Comparison of ENCODE assay signal across 18 cellular contexts in the genomic region with DNA sequence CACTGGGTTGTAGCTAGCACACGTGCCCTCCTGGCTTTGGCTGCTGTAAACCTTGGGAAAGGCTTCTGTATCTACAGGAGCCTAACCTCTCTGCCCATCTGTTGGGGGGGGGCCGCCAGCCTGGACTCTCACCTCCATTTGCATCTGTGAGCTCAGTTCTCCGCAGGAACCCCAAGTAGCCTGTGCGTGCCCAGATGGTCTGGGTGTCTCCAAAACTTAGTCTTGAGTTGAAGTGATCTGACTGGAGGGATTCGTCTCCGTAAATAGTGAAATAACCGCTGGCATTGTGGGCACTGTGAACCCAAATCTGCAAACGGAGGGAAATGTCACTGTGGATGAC.
DNase-seq lines count a peak whose midpoint lies in the region; ATAC-seq, FAIRE-seq and TF ChIP-seq lines count a peak whose summit lies in the region.
"Had no signal": no experiment of that assay in that cellular context is flagged by ENCODE, and none has a peak within 500 bp of the region (broad histone marks: within the 10 kb centered on the region; RNA-seq: fewer than 3 reads in every experiment).

No MANE protein-coding gene starts in this region.

- no peaks in the 10 kb centered on the region for H3K27me3 ChIP-seq in IMR-90 (ENCODE audit: control insufficient read depth, insufficient read depth, low read length)
- H3K27me3 ChIP-seq in GM12878 (replicated peaks in 1 of 2; ENCODE audit: control insufficient read depth in 2 of 2, insufficient read depth in 2 of 2, low read length in 1 of 2), result no peaks in the 10 kb centered on the region
- H3K27me3 ChIP-seq in naive thymus-derived CD4-positive, alpha-beta T cell (ENCODE audit: control insufficient read depth in 2 of 2, insufficient read depth in 2 of 2, low read length in 2 of 2), result no peaks in the 10 kb centered on the region

- H3K4me1 Mint-ChIP-seq in stimulated activated memory B cell treated with anti-CD40 and anti-IgM and Interleukin-4, amounts not matched to agents 10 μg/mL and 1 μg/mL and 100 μg/mL, for 72 hours, result peaks cover 28% of the 10 kb centered on the region
- H3K4me1 Mint-ChIP-seq in naive thymus-derived CD4-positive, alpha-beta T cell, result peaks cover 0 to 14% (median 0%) of the 10 kb centered on the region in 7 donors

- H2AK9ac ChIP-seq in IMR-90 (replicated peaks; ENCODE audit: low read depth, low read length, poor library complexity), result no peak overlapping the region

- H3K4me3 Mint-ChIP-seq in stimulated activated memory B cell treated with anti-CD40 and anti-IgM and Interleukin-4, amounts not matched to agents 10 μg/mL and 1 μg/mL and 100 μg/mL, for 72 hours, result no peak overlapping the region
- H3K4me3 Mint-ChIP-seq in naive thymus-derived CD4-positive, alpha-beta T cell, result no peak overlapping the region
- H3K4me3 Mint-ChIP-seq: CD14-positive monocyte, HFFc6 had no signal

- POLR2A ChIA-PET in IMR-90 (lab: Charles Lee; ENCODE audit: unreplicated experiment), result no interaction called here
- POLR2A ChIA-PET in GM12878 (lab: Charles Lee), result no interaction called here
- POLR2A ChIA-PET in naive thymus-derived CD4-positive, alpha-beta T cell (lab: Charles Lee), result no interaction called here

- DNase-seq in IMR-90, result no peak
- no peak for DNase-seq in GM12878 (ENCODE audit: low read depth, low spot score)
- DNase-seq in naive thymus-derived CD4-positive, alpha-beta T cell, result no peak
- no peak for DNase-seq in DMS53 treated with DMSO at 0.1 percent for 48 hours (lab: John Stamatoyannopoulos, UW; ENCODE audit: unreplicated experiment)
- no peak for DNase-seq in stimulated activated CD8-positive, alpha-beta memory T cell treated with anti-CD3 and anti-CD28 coated beads, Interleukin-4, amount 100 ng/mL, for 48 hours
- DNase-seq: ACHN, DMS79 treated with DMSO at 0.1 percent for 48 hours, HFFc6, Karpas-422, NCI-H1417 treated with DMSO at 0.1 percent for 48 hours, NCI-H187 treated with DMSO at 0.1 percent for 48 hours, NCI-H2171, NCI-H526 had no signal

- no peaks in the 10 kb centered on the region for H3K27me3 Mint-ChIP-seq in stimulated activated memory B cell treated with anti-CD40 and anti-IgM and Interleukin-4, amounts not matched to agents 10 μg/mL and 1 μg/mL and 100 μg/mL, for 72 hours
- H3K27me3 Mint-ChIP-seq in naive thymus-derived CD4-positive, alpha-beta T cell, result no peaks in the 10 kb centered on the region
- H3K27me3 Mint-ChIP-seq: IgD-negative memory B cell had no signal

- peaks cover 55% of the 10 kb centered on the region for H3K36me3 ChIP-seq in IMR-90 (ENCODE audit: control insufficient read depth, insufficient read depth, low read length)
- no peaks in the 10 kb centered on the region for H3K36me3 ChIP-seq in GM12878 (ENCODE audit: control insufficient read depth in 2 of 2, insufficient read depth in 2 of 2, low read length in 1 of 2)
- peaks cover 0 to 11% (median 0%) of the 10 kb centered on the region in 3 experiments for H3K36me3 ChIP-seq in naive thymus-derived CD4-positive, alpha-beta T cell (ENCODE audit: control insufficient read depth in 2 of 3, insufficient read depth in 3 of 3, low read length in 3 of 3)

- H2BK20ac ChIP-seq in IMR-90 (ENCODE audit: low read depth, low read length), result no peak overlapping the region

- H4K20me1 ChIP-seq in IMR-90 (ENCODE audit: insufficient read depth, low read length) (peaks cover 3% of the 10 kb centered on the region; the same call in 1 of the 2 replicates), GM12878 (ENCODE audit: control insufficient read depth, insufficient read depth) (no peaks in the 10 kb centered on the region)

- H2AFZ ChIP-seq in IMR-90 (replicated peaks; ENCODE audit: low read length, poor library complexity) (no peak overlapping the region), GM12878 (ENCODE audit: control insufficient read depth, low read depth, low read length) (no peak overlapping the region)

- H3K4ac ChIP-seq in IMR-90 (ENCODE audit: low read depth, low read length), result no peak overlapping the region

- TF ChIP-seq CTCF in IMR-90 (conservative IDR thresholded peaks at IDR 0.05; ENCODE audit: low read depth, low read length), result no peak
- no peak for TF ChIP-seq CTCF in GM12878 (IDR thresholded peaks at IDR 0.05 in 2 of 3, conservative IDR thresholded peaks at IDR 0.05 in 1 of 3; ENCODE audit: control insufficient read depth in 2 of 3, extremely low read depth in 1 of 3, insufficient read depth in 1 of 3, low read depth in 3 of 3, low read length in 3 of 3)

- H3K36me3 Mint-ChIP-seq in stimulated activated memory B cell treated with anti-CD40 and anti-IgM and Interleukin-4, amounts not matched to agents 10 μg/mL and 1 μg/mL and 100 μg/mL, for 72 hours, result peaks cover 5% of the 10 kb centered on the region
- H3K36me3 Mint-ChIP-seq in naive thymus-derived CD4-positive, alpha-beta T cell, result peaks cover 3 to 34% (median 11%) of the 10 kb centered on the region in 5 donors
- H3K36me3 Mint-ChIP-seq: CD14-positive monocyte, IgD-negative memory B cell had no signal

- ATAC-seq in GM21576 (IDR thresholded peaks at IDR 0.05; ENCODE audit: unreplicated experiment) (peak; percentile 4), IMR-90 (ENCODE audit: low read depth) (no peak), GM12878 (no peak)
- ATAC-seq in stimulated activated memory B cell treated with anti-CD40 and anti-IgM and Interleukin-4, amounts not matched to agents 10 μg/mL and 1 μg/mL and 100 μg/mL, for 72 hours, result no peak
- no peak for ATAC-seq in naive thymus-derived CD4-positive, alpha-beta T cell

- 0 out of 2 replicates have a peak, but pooled peaks cover 2% of the 10 kb centered on the region for H3K9me3 ChIP-seq in IMR-90 (ENCODE audit: control insufficient read depth, insufficient read depth, low read length)
- no peaks in the 10 kb centered on the region for H3K9me3 ChIP-seq in GM12878 (replicated peaks; ENCODE audit: control insufficient read depth, insufficient read depth, low read length)
- no peaks in the 10 kb centered on the region for H3K9me3 ChIP-seq in naive thymus-derived CD4-positive, alpha-beta T cell (ENCODE audit: control insufficient read depth in 2 of 3, low read length in 3 of 3)

- CTCF ChIA-PET in IMR-90 (lab: Yijun Ruan, JAX) (no interaction called here), GM12878 (lab: Yijun Ruan, JAX) (no interaction called here)
- CTCF ChIA-PET in naive thymus-derived CD4-positive, alpha-beta T cell (lab: Charles Lee), result no interaction called here

- whole genome bisulfite sequencing in IMR-90 (ENCODE audit: extremely low coverage in 2 of 2, insufficient read length in 1 of 2), 2 experiments, result 100% methylated on average over 3 of the region's 8 CpGs; no CpG with 5 or more reads in 1 of the 2 experiments
- WGBS in GM12878 (ENCODE audit: insufficient coverage, insufficient replicate concordance, low lambda C conversion rate, missing lambda C conversion rate), result 19% methylated on average over 8 of the region's 8 CpGs

- no peak overlapping the region for H4K91ac ChIP-seq in IMR-90 (ENCODE audit: insufficient read depth, low read depth, low read length)

- H2BK5ac ChIP-seq in IMR-90 (ENCODE audit: low read depth, low read length, poor library complexity, severe bottlenecking), result no peak overlapping the region

- SMC1A ChIA-PET in GM12878 (lab: Charles Lee; ENCODE audit: uncharacterized antibody, unreplicated experiment), result no interaction called here

- H3K9me1 ChIP-seq in IMR-90 (ENCODE audit: insufficient read depth, low read length), result peaks cover 24% of the 10 kb centered on the region

- H2BK15ac ChIP-seq in IMR-90 (ENCODE audit: low read depth, low read length), result no peak overlapping the region

- H3K4me2 ChIP-seq in IMR-90 (ENCODE audit: low read depth, low read length), result no peak overlapping the region
- peak overlapping the region; percentile 45; the same call in 1 of the 2 replicates for H3K4me2 ChIP-seq in GM12878 (ENCODE audit: control insufficient read depth, insufficient read depth)

- H3K27ac Mint-ChIP-seq in stimulated activated memory B cell treated with anti-CD40 and anti-IgM and Interleukin-4, amounts not matched to agents 10 μg/mL and 1 μg/mL and 100 μg/mL, for 72 hours, result peak overlapping the region; percentile 84
- no peak overlapping the region for H3K27ac Mint-ChIP-seq in naive thymus-derived CD4-positive, alpha-beta T cell
- H3K27ac Mint-ChIP-seq: CD14-positive monocyte, HFFc6 had no signal

- no peak for TF ChIP-seq POLR2A in IMR-90 (IDR thresholded peaks at IDR 0.05; ENCODE audit: low read depth, low read length)
- TF ChIP-seq POLR2A in GM12878 (IDR thresholded peaks at IDR 0.05; ENCODE audit: low read depth, low read length), result no peak

- H3K4me3 ChIP-seq in IMR-90 (ENCODE audit: insufficient read depth, low read depth, low read length) (no peak overlapping the region), GM12878 (no peak overlapping the region)
- H3K4me3 ChIP-seq in naive thymus-derived CD4-positive, alpha-beta T cell (ENCODE audit: low read length), result no peak overlapping the region

- H3K14ac ChIP-seq in IMR-90 (replicated peaks; ENCODE audit: low read depth, low read length), result no peak overlapping the region

- H3K56ac ChIP-seq in IMR-90 (ENCODE audit: extremely low read depth, insufficient read depth, low read length), result no peak overlapping the region

- H3K9ac ChIP-seq in IMR-90 (ENCODE audit: low read depth, low read length), result no peak overlapping the region
- H3K9ac ChIP-seq in GM12878 (ENCODE audit: control insufficient read depth, insufficient read depth, low read length), result no peak overlapping the region

- H3K18ac ChIP-seq in IMR-90 (ENCODE audit: low read depth, low read length), result no peak overlapping the region

- H3K79me2 ChIP-seq in GM12878 (ENCODE audit: control insufficient read depth, insufficient read depth, low read length), result no peaks in the 10 kb centered on the region

- H3K79me1 ChIP-seq in IMR-90 (ENCODE audit: low read depth in 1 of 2, low read length in 2 of 2), result peaks cover 2 to 29% of the 10 kb centered on the region in 2 experiments; a peak in 3 of 4 replicates

- intact Hi-C loops in IMR-90 (cut with micrococcal nuclease), result no loop called here
- intact Hi-C loops in GM12878 (cut with micrococcal nuclease; ENCODE audit: unreplicated experiment), result no loop called here
- intact Hi-C loops in naive thymus-derived CD4-positive, alpha-beta T cell (cut with micrococcal nuclease), result no loop called here

- H3K9me3 Mint-ChIP-seq in stimulated activated memory B cell treated with anti-CD40 and anti-IgM and Interleukin-4, amounts not matched to agents 10 μg/mL and 1 μg/mL and 100 μg/mL, for 72 hours, result no peaks in the 10 kb centered on the region
- H3K9me3 Mint-ChIP-seq in naive thymus-derived CD4-positive, alpha-beta T cell, result no peaks in the 10 kb centered on the region
- H3K9me3 Mint-ChIP-seq: HFFc6, IgD-negative memory B cell had no signal

- no peak for FAIRE-seq in GM12878 (lab: Jason Lieb, UNC)
- FAIRE-seq: HTR-8/SVneo had no signal

- peak overlapping the region; percentile 18; the same call in 1 of the 2 replicates for H2AK5ac ChIP-seq in IMR-90 (ENCODE audit: low read depth, low read length)

- H3K23ac ChIP-seq in IMR-90 (ENCODE audit: low read depth, low read length), result no peak overlapping the region

- in situ Hi-C loops in IMR-90 (cut with MboI; ENCODE audit: low sequenced_read_pairs) (no loop called here), GM12878 (cut with MboI) (no loop called here)

- no peak for TF ChIP-seq RAD21 in IMR-90 (IDR thresholded peaks at IDR 0.05; ENCODE audit: low read length)
- TF ChIP-seq RAD21 in GM12878 (IDR thresholded peaks at IDR 0.05; ENCODE audit: insufficient read depth, low read depth, low read length), result no peak

- no TSS peak for BruUV-seq in IMR-90 (replicated peaks; lab: Mats Ljungman, UMichigan)
- no TSS peak for BruUV-seq in GM12878 (replicated peaks; lab: Mats Ljungman, UMichigan)

- dilution Hi-C loops in IMR-90 (cut with HindIII; ENCODE audit: low sequenced_read_pairs, unreplicated experiment), result no loop called here

- H3K27ac ChIP-seq in IMR-90 (ENCODE audit: insufficient read depth, low read length) (no peak overlapping the region), GM12878 (ENCODE audit: control insufficient read depth, insufficient read depth) (no peak overlapping the region)
- H3K27ac ChIP-seq in naive thymus-derived CD4-positive, alpha-beta T cell (ENCODE audit: low read depth, low read length), result no peak overlapping the region

- no peak overlapping the region for H2BK120ac ChIP-seq in IMR-90 (ENCODE audit: low read depth, low read length)

- no peak overlapping the region for H4K5ac ChIP-seq in IMR-90 (ENCODE audit: low read depth, low read length)

- H3K4me1 ChIP-seq in IMR-90 (ENCODE audit: control insufficient read depth, insufficient read depth, low read length) (peaks cover 12% of the 10 kb centered on the region), GM12878 (ENCODE audit: control insufficient read depth, insufficient read depth, low read length) (peaks cover 22% of the 10 kb centered on the region)
- no peaks in the 10 kb centered on the region for H3K4me1 ChIP-seq in naive thymus-derived CD4-positive, alpha-beta T cell (ENCODE audit: control insufficient read depth in 2 of 2, insufficient read depth in 2 of 2, low read length in 2 of 2)

- no peak overlapping the region; a peak in 1 of 4 replicates for H4K8ac ChIP-seq in IMR-90 (ENCODE audit: low read depth in 2 of 2, low read length in 2 of 2)

- no peak for TF ChIP-seq EP300 in GM12878 (IDR thresholded peaks at IDR 0.05; ENCODE audit: borderline replicate concordance in 1 of 2, control insufficient read depth in 1 of 2, low read depth in 2 of 2, low read length in 2 of 2)

- RAD21 ChIA-PET in GM12878 (lab: Charles Lee; ENCODE audit: unreplicated experiment), result no interaction called here
